ENCODE assay signal across 8 cellular contexts in the genomic region with DNA sequence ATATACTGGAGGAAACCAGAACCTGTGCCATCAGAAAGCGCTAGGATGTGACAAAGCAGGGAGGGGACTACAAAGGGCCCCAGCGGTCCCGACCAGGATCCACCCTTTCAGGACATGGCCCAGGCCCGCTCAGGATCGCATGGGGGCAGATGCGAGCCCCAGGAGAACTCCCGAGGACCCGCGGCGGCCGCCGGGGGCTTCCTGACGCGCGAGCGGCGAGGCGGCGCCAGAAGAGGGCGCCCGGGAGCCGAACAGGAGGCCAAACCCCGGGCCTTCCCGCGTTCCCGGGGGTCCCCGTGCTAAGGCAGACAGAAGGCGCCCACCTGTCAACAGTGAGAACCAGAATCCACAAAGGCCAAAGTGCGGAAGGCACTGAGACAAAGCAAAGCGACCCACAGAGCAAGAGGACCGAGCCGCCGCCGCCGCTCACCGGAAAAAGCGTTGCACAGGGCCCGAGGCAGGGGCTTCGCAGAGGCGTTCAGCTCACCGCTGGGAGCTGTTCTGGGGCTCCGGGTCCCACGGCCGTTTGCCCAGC. TPM values are rescaled to one million over a fixed set of nuclear protein-coding genes. Genes with fewer than 3 reads are reported as not detected.
A peak's percentile ranks its signal among the peaks of the same experiment; 100 is the strongest.
DNase-seq lines count a peak whose midpoint lies in the region; ATAC-seq and TF ChIP-seq lines count a peak whose summit lies in the region.

No MANE protein-coding gene starts in this region.

- H3K4me3 ChIP-seq in PC-3 (ENCODE audit: low read length), result peak overlapping the region; percentile 60
- H3K4me3 ChIP-seq in ovary, result peak overlapping the region; percentile 31
- H3K4me3 ChIP-seq in testis, result peak overlapping the region in 1 of 2 donors; percentile 29

- H2AFZ ChIP-seq in PC-3 (ENCODE audit: low read length), result peak overlapping the region; percentile 97

- H3K9me3 ChIP-seq in PC-3 (ENCODE audit: low read length) (no peaks in the 10 kb centered on the region), ovary (no peaks in the 10 kb centered on the region), testis (no peaks in the 10 kb centered on the region)

- H3K9ac ChIP-seq in PC-3 (ENCODE audit: low read length), result peak overlapping the region; percentile 36

- no peaks in the 10 kb centered on the region for H4K20me1 ChIP-seq in PC-3 (ENCODE audit: low read length)

- no peaks in the 10 kb centered on the region for H3K9me2 ChIP-seq in PC-3 (replicated peaks; ENCODE audit: low read length)

- POLR2A ChIA-PET in HEK293T (lab: Yijun Ruan, JAX) (no interaction called here), PC-3 (lab: Charles Lee; ENCODE audit: unreplicated experiment) (no interaction called here)

- BruUV-seq in PC-3 (replicated peaks; lab: Mats Ljungman, UMichigan), result no TSS peak

- CTCF ChIA-PET in HEK293T (lab: Yijun Ruan, JAX) (interaction anchor here (0.9 kb wide), 1 partner anchor 21 kb away, joined by 3 read pairs; no protein-coding TSS in a partner anchor), PC-3 (lab: Charles Lee) (no interaction called here)

- intact Hi-C loops in PC-3 (cut with micrococcal nuclease), result no loop called here
- intact Hi-C loops in ovary (cut with DNase I), result no loop called here
- intact Hi-C loops in testis (cut with DNase I; ENCODE audit: low total_unique reads), result no loop called here

- H3K27me3 ChIP-seq in PC-3 (ENCODE audit: low read length), result no peaks in the 10 kb centered on the region
- H3K27me3 ChIP-seq in foreskin keratinocyte, result peaks cover 8% of the 10 kb centered on the region
- no peaks in the 10 kb centered on the region for H3K27me3 ChIP-seq in ovary
- no peaks in the 10 kb centered on the region for H3K27me3 ChIP-seq in testis

- no peaks in the 10 kb centered on the region for H3F3A ChIP-seq in PC-3 (ENCODE audit: low read length, unreplicated experiment)

- WGBS in ovary, 3 donors, result 16 to 24% (median 20%) methylated on average over 44 of the region's 44 CpGs
- WGBS in testis, 2 donors, result 3 to 9% methylated on average over 17 to 27 of the region's 44 CpGs

- no peak for TF ChIP-seq POLR2A in ovary (IDR thresholded peaks at IDR 0.05)
- TF ChIP-seq POLR2A in testis (IDR thresholded peaks at IDR 0.05), result no peak

- H3K4me1 ChIP-seq in PC-3 (ENCODE audit: insufficient read depth, low read length), result peaks cover 10% of the 10 kb centered on the region
- H3K4me1 ChIP-seq in foreskin keratinocyte, result no peaks in the 10 kb centered on the region
- no peaks in the 10 kb centered on the region for H3K4me1 ChIP-seq in ovary (ENCODE audit: insufficient read depth)
- no peaks in the 10 kb centered on the region for H3K4me1 ChIP-seq in testis

- TF ChIP-seq EP300 in ovary (IDR thresholded peaks at IDR 0.05), result no peak

- ATAC-seq in PC-3 (peak; percentile 95), foreskin keratinocyte (peak; percentile 59), HG03565 (IDR thresholded peaks at IDR 0.05; ENCODE audit: unreplicated experiment) (no peak)

- DNase-seq in HEK293T (ENCODE audit: extremely low spot score) (peak; percentile 85), PC-3 (peak; percentile 76), foreskin keratinocyte (peak in 1 of 2 donors; percentile 2), ovary (peak; percentile 67 to 85 (median 78)), testis (peak; percentile 75)
- DNase-seq in activated T-helper 1 cell treated with anti-CD3 and anti-CD28 coated beads, Interleukin-2, amount 50 U/mL, for 16 hours (ENCODE audit: low read depth in 1 of 2, low spot score in 1 of 2), result peak; percentile 37 to 52

- H3K27ac ChIP-seq in C4-2B (no peak overlapping the region), PC-3 (ENCODE audit: low read length) (no peak overlapping the region), foreskin keratinocyte (no peak overlapping the region), ovary (peak overlapping the region in 1 of 2 donors; percentile 34), testis (peak overlapping the region; percentile 45 to 50)

- no peaks in the 10 kb centered on the region for H3K79me2 ChIP-seq in PC-3 (ENCODE audit: low read length)

- H3K4me2 ChIP-seq in PC-3 (ENCODE audit: low read length), result peak overlapping the region; percentile 85

- H3K36me3 ChIP-seq in PC-3 (ENCODE audit: low read depth, low read length) (no peaks in the 10 kb centered on the region), ovary (no peaks in the 10 kb centered on the region), testis (ENCODE audit: low read depth, missing control alignments) (no peaks in the 10 kb centered on the region)

- TF ChIP-seq CTCF in C4-2B (conservative IDR thresholded peaks at IDR 0.05), result peak; percentile 86
- TF ChIP-seq CTCF in PC-3 (conservative IDR thresholded peaks at IDR 0.05; ENCODE audit: low read depth, low read length), result peak; percentile 82
- peak; percentile 75 for TF ChIP-seq CTCF in foreskin keratinocyte (conservative IDR thresholded peaks at IDR 0.05)
- TF ChIP-seq CTCF in ovary (IDR thresholded peaks at IDR 0.05), result peak; percentile 75 to 81 (median 79)
- peak in 2 of 3 experiments; percentile 52 to 57 for TF ChIP-seq CTCF in testis (IDR thresholded peaks at IDR 0.05)

TF ChIP-seq in HEK293T, 16 proteins besides CTCF, POLR2A, EP300 and RAD21:
- TF ChIP-seq L3MBTL2 (conservative IDR thresholded peaks at IDR 0.05) (peak; percentile 80), LEF1 (IDR thresholded peaks at IDR 0.05; ENCODE audit: borderline replicate concordance) (no peak)
TF ChIP-seq in HEK293T: peak in this region for 1.

RNA-seq across cellular contexts. Expression of a gene that starts 7.3 kb away (rescaled TPM):
- total RNA-seq in PC-3 (2014; rRNA removed) (not detected in 2 replicates), foreskin keratinocyte (not detected in 2 replicates), ovary (not detected), testis (under 1 TPM in 1 of 2 donors, not detected in 1; 0.31 TPM)
- polyA plus RNA-seq in foreskin keratinocyte (not detected in 2 replicates), ovary (not detected), testis (ENCODE audit: insufficient read depth, low read depth, low replicate concordance) (not detected)

RNA-seq across cellular contexts. Expression of a gene that starts 39.2 kb away (rescaled TPM):
- total RNA-seq in PC-3 (2014; rRNA removed) (40.8 and 47.3 TPM in 2 replicates), foreskin keratinocyte (20.6 and 21.8 TPM in 2 replicates), ovary (10 to 100 TPM; 46.4 to 91.2 (median 62.4) TPM), testis (10 to 100 TPM; 85.4 to 86.4 TPM)
- polyA plus RNA-seq in foreskin keratinocyte (16.3 and 18.7 TPM in 2 replicates), ovary (10 to 100 TPM; 26.8 to 29.6 TPM), testis (ENCODE audit: insufficient read depth, low read depth, low replicate concordance) (25.0 TPM)

RNA-seq across cellular contexts. Expression of a gene that starts 45.7 kb away (rescaled TPM):
- not detected in 2 replicates for total RNA-seq in PC-3 (2014; rRNA removed)
- total RNA-seq in foreskin keratinocyte, result not detected in 2 replicates
- not detected in 2 replicates for polyA plus RNA-seq in foreskin keratinocyte
- not detected for total RNA-seq in ovary
- not detected for polyA plus RNA-seq in ovary
- total RNA-seq in testis, result not detected
- polyA plus RNA-seq in testis (ENCODE audit: insufficient read depth, low read depth, low replicate concordance), result not detected

Comparison
In these comparisons a context has a peak if more than half of its experiments do, and no peak if none do; other contexts are left out.
1. H3K27ac ChIP-seq: peak in testis (2 of 2); none in C4-2B (single experiment), PC-3 (single experiment) and foreskin keratinocyte (single experiment).
2. Peak in every context shown above with its lines, with median percentiles within 50 percentile points of each other: CTCF ChIP-seq.